In genomic region chr20:46562373-46563169, GRCh38 we compare ENCODE assay signal across 8 cellular contexts. TPM values are rescaled to one million over a fixed set of nuclear protein-coding genes. Genes with fewer than 3 reads are reported as not detected.
DNase-seq lines count a peak whose midpoint lies in the region; ATAC-seq and TF ChIP-seq lines count a peak whose summit lies in the region.

No MANE protein-coding gene starts in this region.

- H4K20me1 ChIP-seq in SK-N-SH (ENCODE audit: insufficient read depth), result no peaks in the 10 kb centered on the region

- intact Hi-C loops in heart right ventricle (cut with DNase I), result loop anchor here in 6 of 10 donors (1.0 to 10.0 kb wide), 4 partner anchors 49 to 120 kb away; partner anchors contain the start of gene ZNF334 (in 1 of the 6)

- H3K9me3 ChIP-seq in SK-N-SH, result no peaks in the 10 kb centered on the region
- no peaks in the 10 kb centered on the region for H3K9me3 ChIP-seq in heart right ventricle
- H3K9me3 ChIP-seq in parathyroid adenoma (ENCODE audit: control insufficient read depth, low read length), result no peaks in the 10 kb centered on the region

- in situ Hi-C loops in GM13976 (cut with MboI; ENCODE audit: low sequenced_read_pairs, unreplicated experiment), result no loop called here

- POLR2A ChIA-PET in SK-N-SH (lab: Yijun Ruan, JAX), result no interaction called here

- 0 out of 2 replicates have a peak overlapping the region, but pooled peaks have one; percentile 33 for H2AFZ ChIP-seq in SK-N-SH (ENCODE audit: low read depth)
- peak overlapping the region; percentile 94 for H2AFZ ChIP-seq in parathyroid adenoma

- H3K36me3 ChIP-seq in SK-N-SH (replicated peaks in 1 of 2; ENCODE audit: control insufficient read depth in 1 of 2, insufficient read depth in 2 of 2, low read length in 1 of 2) (no peaks in the 10 kb centered on the region), heart right ventricle (no peaks in the 10 kb centered on the region), parathyroid adenoma (ENCODE audit: control insufficient read depth, insufficient read depth, low read length) (no peaks in the 10 kb centered on the region)

- H3K27ac ChIP-seq in SK-N-SH (ENCODE audit: low read depth in 2 of 2, low read length in 1 of 2) (no peak overlapping the region; a peak in 1 of 4 replicates), heart right ventricle (peak overlapping the region in 9 of 10 donors; percentile 30 to 83 (median 55)), parathyroid adenoma (no peak overlapping the region)

- TF ChIP-seq CTCF in GM13976 (IDR thresholded peaks at IDR 0.05; ENCODE audit: borderline replicate concordance, control extremely low read depth, extremely low read depth, insufficient read depth, missing control alignments), result peak; percentile 73
- peak; percentile 92 for TF ChIP-seq CTCF in LNCAP (IDR thresholded peaks at IDR 0.05)
- TF ChIP-seq CTCF in SK-N-SH (IDR thresholded peaks at IDR 0.05), result peak; percentile 92
- TF ChIP-seq CTCF in heart right ventricle (IDR thresholded peaks at IDR 0.05), result peak; percentile 79 to 96 (median 94)
- peak; percentile 96 for TF ChIP-seq CTCF in parathyroid adenoma (IDR thresholded peaks at IDR 0.05)
- peak; percentile 96 for TF ChIP-seq CTCF in type B pancreatic cell (conservative IDR thresholded peaks at IDR 0.05)

- 24% methylated on average over 16 of the region's 19 CpGs for whole genome bisulfite sequencing in SK-N-SH (ENCODE audit: low lambda C conversion rate)
- WGBS in heart right ventricle, 2 donors, result 10 to 12% methylated on average over 19 of the region's 19 CpGs

- no peaks in the 10 kb centered on the region for H3F3A ChIP-seq in SK-N-SH (replicated peaks; ENCODE audit: insufficient read depth)

- no peaks in the 10 kb centered on the region for H3K36me3 Mint-ChIP-seq in type B pancreatic cell

- CTCF ChIA-PET in SK-N-SH (lab: Yijun Ruan, JAX), result interaction anchor here (0.6 to 9.0 kb wide), 27 partner anchors 8 to 148 kb away, joined by 3 to 102 read pairs (median 4); partner anchors contain the start of genes OCSTAMP, TP53RK and ZNF334

- no peaks in the 10 kb centered on the region for H3K4me1 Mint-ChIP-seq in type B pancreatic cell (ENCODE audit: unreplicated experiment)

- peak; percentile 59 for TF ChIP-seq RAD21 in SK-N-SH (IDR thresholded peaks at IDR 0.05; ENCODE audit: low read length)

- H3K9ac ChIP-seq in SK-N-SH (no peak overlapping the region), parathyroid adenoma (no peak overlapping the region)

- no peak overlapping the region for H3K27ac Mint-ChIP-seq in type B pancreatic cell

- peaks cover 0 to 12% of the 10 kb centered on the region in 2 experiments; a peak in 1 of 4 replicates for H3K4me1 ChIP-seq in SK-N-SH (ENCODE audit: control insufficient read depth in 1 of 2, insufficient read depth in 2 of 2, low read depth in 1 of 2, low read length in 1 of 2)
- peaks cover 0 to 20% (median 14%) of the 10 kb centered on the region in 9 donors for H3K4me1 ChIP-seq in heart right ventricle
- peaks cover 5% of the 10 kb centered on the region for H3K4me1 ChIP-seq in parathyroid adenoma

- H3K9me3 Mint-ChIP-seq in type B pancreatic cell, result no peaks in the 10 kb centered on the region

- TF ChIP-seq EP300 in SK-N-SH (IDR thresholded peaks at IDR 0.05; ENCODE audit: borderline replicate concordance in 1 of 2, low read depth in 1 of 2, low read length in 1 of 2), result no peak

- no peaks in the 10 kb centered on the region for H3K9me2 ChIP-seq in SK-N-SH

- H3K27me3 Mint-ChIP-seq in type B pancreatic cell, result no peaks in the 10 kb centered on the region

- H3K4me2 ChIP-seq in SK-N-SH (peak overlapping the region; percentile 29), parathyroid adenoma (ENCODE audit: low read length) (peak overlapping the region; percentile 62)

- H3K27me3 ChIP-seq in SK-N-SH (ENCODE audit: insufficient read depth) (no peaks in the 10 kb centered on the region), heart right ventricle (no peaks in the 10 kb centered on the region), parathyroid adenoma (ENCODE audit: control insufficient read depth, insufficient read depth, low read length) (no peaks in the 10 kb centered on the region)

- no peak overlapping the region for H3K4me3 Mint-ChIP-seq in type B pancreatic cell

- no peaks in the 10 kb centered on the region for H3K79me2 ChIP-seq in SK-N-SH (ENCODE audit: insufficient read depth)
- no peaks in the 10 kb centered on the region for H3K79me2 ChIP-seq in parathyroid adenoma

- peak overlapping the region; percentile 15 to 37; a peak in 3 of 4 replicates for H3K4me3 ChIP-seq in SK-N-SH (ENCODE audit: low read depth in 2 of 2, low read length in 1 of 2)
- H3K4me3 ChIP-seq in heart right ventricle, result peak overlapping the region in 9 of 10 donors; percentile 25 to 50 (median 44)
- H3K4me3 ChIP-seq in parathyroid adenoma (ENCODE audit: low read depth, low read length), result peak overlapping the region; percentile 27

- peak; percentile 82 for DNase-seq in GM13976 (ENCODE audit: low spot score)
- DNase-seq in SK-N-SH, result peak; percentile 80
- DNase-seq in activated naive CD8-positive, alpha-beta T cell treated with anti-CD3 and anti-CD28 coated beads, Interleukin-2, amount 50 U/mL, for 16 hours (ENCODE audit: low read depth, low spot score), result peak; percentile 16
- DNase-seq in heart right ventricle, result peak; percentile 33 to 74
- no peak for DNase-seq in type B pancreatic cell (ENCODE audit: extremely low spot score, unreplicated experiment)

- peak; percentile 75 to 92 (median 86) for ATAC-seq in heart right ventricle
- ATAC-seq in HG02973 (IDR thresholded peaks at IDR 0.05; ENCODE audit: unreplicated experiment), result no peak

TF ChIP-seq in SK-N-SH, 30 proteins besides CTCF, POLR2A, EP300 and RAD21 (continues in another document):
- TF ChIP-seq RFX5 (IDR thresholded peaks at IDR 0.05; ENCODE audit: low read length) (peak; percentile 70), GABPA (IDR thresholded peaks at IDR 0.05; ENCODE audit: low read depth) (no peak), IRF3 (IDR thresholded peaks at IDR 0.05; ENCODE audit: low read depth, low read length) (no peak), PBX3 (IDR thresholded peaks at IDR 0.05) (peak; percentile 32; the same call in 1 of the 2 replicates), ZBTB33 (IDR thresholded peaks at IDR 0.05; ENCODE audit: borderline replicate concordance, low read depth) (no peak), NRF1 (IDR thresholded peaks at IDR 0.05; ENCODE audit: low read depth, low read length) (no peak), TEAD4 (IDR thresholded peaks at IDR 0.05; ENCODE audit: borderline replicate concordance, insufficient read depth) (no peak), RXRA (IDR thresholded peaks at IDR 0.05; ENCODE audit: borderline replicate concordance, low read depth) (no peak), SMC3 (IDR thresholded peaks at IDR 0.05; ENCODE audit: low read depth, low read length) (peak; percentile 20; the same call in 1 of the 2 replicates), MEF2A (IDR thresholded peaks at IDR 0.05; ENCODE audit: borderline replicate concordance, low read depth) (no peak)

RNA-seq across cellular contexts. Expression of gene OCSTAMP, which starts 12.1 kb away (rescaled TPM):
- not detected in 2 replicates for polyA plus RNA-seq in SK-N-SH (2012; rRNA removed)
- polyA plus RNA-seq in SK-N-SH (2012; cell fraction: cytosol; rRNA removed), result not detected in 2 replicates
- not detected in 2 replicates for polyA plus RNA-seq in SK-N-SH (2012; cell fraction: nucleus; rRNA removed)
- not detected for total RNA-seq in heart right ventricle
- polyA plus RNA-seq in heart right ventricle, result not detected
- not detected in 2 replicates for total RNA-seq in type B pancreatic cell (ENCODE audit: low replicate concordance)

RNA-seq across cellular contexts. Expression of gene ZNF334, which starts 49.2 kb away (rescaled TPM):
- polyA plus RNA-seq in SK-N-SH (2012; rRNA removed) (4.5 and 5.5 TPM in 2 replicates), heart right ventricle (1 to 10 TPM in 1 of 2 donors, under 1 TPM in 1; 0.64 to 2.9 TPM)
- 2.6 and 3.0 TPM in 2 replicates for polyA plus RNA-seq in SK-N-SH (2012; cell fraction: cytosol; rRNA removed)
- 17.1 and 27.2 TPM in 2 replicates for polyA plus RNA-seq in SK-N-SH (2012; cell fraction: nucleus; rRNA removed)
- total RNA-seq in heart right ventricle (1 to 10 TPM in 9 of 10 donors, under 1 TPM in 1; 0.70 to 3.0 (median 1.6) TPM), type B pancreatic cell (ENCODE audit: low replicate concordance) (12.6 and 19.7 TPM in 2 replicates)

Comparison
In these comparisons a context has a peak if more than half of its experiments do, and no peak if none do; other contexts are left out.
1. H3K27ac ChIP-seq: peak in heart right ventricle (9 of 10); none in SK-N-SH (0 of 2) and parathyroid adenoma (single experiment).
2. Peak in every context shown above with its lines, with median percentiles within 50 percentile points of each other: CTCF ChIP-seq and H3K4me3 ChIP-seq.